Comparison of ENCODE assay signal across 19 cellular contexts in the genomic region with DNA sequence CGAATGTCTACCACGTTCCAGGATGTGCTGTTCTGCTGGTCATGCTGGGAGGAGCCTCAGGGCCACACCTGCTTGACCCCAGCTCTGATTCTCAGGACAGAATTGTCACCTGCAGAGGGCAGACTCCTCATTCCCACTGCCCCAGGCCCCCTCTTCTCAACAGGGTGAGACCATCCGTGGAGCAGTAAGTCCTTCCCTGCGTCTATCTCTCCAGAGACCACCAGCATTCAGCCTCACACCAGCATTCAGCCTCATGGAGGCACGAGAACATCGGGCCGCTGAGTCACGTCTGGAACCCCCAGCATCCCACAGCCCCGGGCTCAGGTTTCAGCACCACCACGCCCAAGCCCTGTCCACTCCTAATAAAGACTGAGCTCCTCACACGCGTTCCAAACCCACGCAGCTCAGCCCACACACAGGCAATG.
DNase-seq lines count a peak whose midpoint lies in the region; ATAC-seq and TF ChIP-seq lines count a peak whose summit lies in the region.
"Had no signal": no experiment of that assay in that cellular context is flagged by ENCODE, and none has a peak within 500 bp of the region (broad histone marks: within the 10 kb centered on the region; RNA-seq: fewer than 3 reads in every experiment).

No MANE protein-coding gene starts in this region.

- H3K27ac Mint-ChIP-seq in endothelial cell (ENCODE audit: unreplicated experiment): no peak overlapping the region
- no peak overlapping the region for H3K27ac Mint-ChIP-seq in progenitor cell of endocrine pancreas
- H3K27ac Mint-ChIP-seq: activated naive CD4-positive, alpha-beta T cell treated with anti-CD3 and anti-CD28 coated beads for 36 hours had no signal

- TF ChIP-seq CTCF in DND-41 (IDR thresholded peaks at IDR 0.05; ENCODE audit: borderline replicate concordance, extremely low read depth, low read length, poor library complexity, severe bottlenecking): peak; percentile 11
- peak; percentile 33; the same call in 1 of the 2 replicates for TF ChIP-seq CTCF in Loucy (conservative IDR thresholded peaks at IDR 0.05; ENCODE audit: low read length)
- no peak for TF ChIP-seq CTCF in endothelial cell (IDR thresholded peaks at IDR 0.05; ENCODE audit: unreplicated experiment)
- TF ChIP-seq CTCF in progenitor cell of endocrine pancreas (IDR thresholded peaks at IDR 0.05; ENCODE audit: unreplicated experiment): peak; percentile 18

- H3K4me3 ChIP-seq in DND-41 (ENCODE audit: low read depth in 1 of 2, low read length in 2 of 2) (no peak overlapping the region), Loucy (ENCODE audit: low read length, poor library complexity, severe bottlenecking) (no peak overlapping the region)
- H3K4me3 ChIP-seq: GM23248, sigmoid colon had no signal

- no peaks in the 10 kb centered on the region for H3K36me3 ChIP-seq in DND-41 (ENCODE audit: insufficient read depth, low read length)
- H3K36me3 ChIP-seq in Loucy (ENCODE audit: insufficient read depth, low read length): no peaks in the 10 kb centered on the region

- H3K36me3 Mint-ChIP-seq in endothelial cell (ENCODE audit: low read depth, unreplicated experiment): peaks cover 9% of the 10 kb centered on the region
- peaks cover 24% of the 10 kb centered on the region for H3K36me3 Mint-ChIP-seq in progenitor cell of endocrine pancreas (ENCODE audit: insufficient read depth)

- H3K4me1 Mint-ChIP-seq in endothelial cell (ENCODE audit: unreplicated experiment): no peaks in the 10 kb centered on the region
- H3K4me1 Mint-ChIP-seq in progenitor cell of endocrine pancreas (ENCODE audit: low read depth): peaks cover 4% of the 10 kb centered on the region

- no peak overlapping the region for H3K27ac ChIP-seq in DND-41 (ENCODE audit: low read length)
- H3K27ac ChIP-seq: GM23248, sigmoid colon had no signal

- peaks cover 5% of the 10 kb centered on the region for H3K27me3 ChIP-seq in DND-41 (ENCODE audit: insufficient read depth, low read length, poor library complexity)
- H3K27me3 ChIP-seq in Loucy (ENCODE audit: insufficient read depth, low read length, poor library complexity, severe bottlenecking): no peaks in the 10 kb centered on the region
- H3K27me3 ChIP-seq: sigmoid colon had no signal

- no peaks in the 10 kb centered on the region for H3K9me2 ChIP-seq in Loucy (replicated peaks; ENCODE audit: low read depth, low read length)

- H3K27me3 Mint-ChIP-seq in endothelial cell (ENCODE audit: unreplicated experiment): peaks cover 4% of the 10 kb centered on the region
- no peaks in the 10 kb centered on the region for H3K27me3 Mint-ChIP-seq in progenitor cell of endocrine pancreas

- no peaks in the 10 kb centered on the region for H3K9me3 ChIP-seq in DND-41 (ENCODE audit: insufficient read depth, low read length, severe bottlenecking)
- H3K9me3 ChIP-seq in Loucy (ENCODE audit: insufficient read depth, low read depth, low read length): no peaks in the 10 kb centered on the region
- H3K9me3 ChIP-seq: sigmoid colon had no signal

- no peaks in the 10 kb centered on the region for H3K79me2 ChIP-seq in DND-41 (ENCODE audit: insufficient read depth, low read length)
- H3K79me2 ChIP-seq in Loucy (ENCODE audit: insufficient read depth, low read length): no peaks in the 10 kb centered on the region

- no peak overlapping the region for H3K4me3 Mint-ChIP-seq in endothelial cell (ENCODE audit: unreplicated experiment)
- no peak overlapping the region for H3K4me3 Mint-ChIP-seq in progenitor cell of endocrine pancreas (ENCODE audit: low read depth)
- H3K4me3 Mint-ChIP-seq: activated naive CD4-positive, alpha-beta T cell treated with anti-CD3 and anti-CD28 coated beads for 36 hours had no signal

- H3K9me3 Mint-ChIP-seq in endothelial cell (ENCODE audit: unreplicated experiment) (no peaks in the 10 kb centered on the region), progenitor cell of endocrine pancreas (ENCODE audit: low read depth) (no peaks in the 10 kb centered on the region)
- H3K9me3 Mint-ChIP-seq: activated naive CD4-positive, alpha-beta T cell treated with anti-CD3 and anti-CD28 coated beads for 36 hours had no signal

- no peak for ATAC-seq in DND-41 (ENCODE audit: insufficient read depth, low read depth)
- ATAC-seq in HG03520 (IDR thresholded peaks at IDR 0.05; ENCODE audit: unreplicated experiment): no peak
- no peak for ATAC-seq in HG03378 (IDR thresholded peaks at IDR 0.05; ENCODE audit: unreplicated experiment)

- H2AFZ ChIP-seq in DND-41 (ENCODE audit: low read depth, low read length): no peak overlapping the region
- no peak overlapping the region for H2AFZ ChIP-seq in Loucy (ENCODE audit: low read length)
- H2AFZ ChIP-seq: GM23248 had no signal

- DNase-seq in DND-41 (no peak), endothelial cell (ENCODE audit: low spot score) (peak; percentile 15), progenitor cell of endocrine pancreas (ENCODE audit: low spot score, unreplicated experiment) (no peak), NCI-H2171 treated with DMSO at 0.1 percent for 48 hours (lab: John Stamatoyannopoulos, UW) (no peak), RPMI8226 (no peak)
- DNase-seq: activated CD4-positive, alpha-beta T cell treated with anti-CD3 and anti-CD28 coated beads for 48 hours; activated naive CD4-positive, alpha-beta T cell treated with anti-CD3 and anti-CD28 coated beads for 36 hours; AML-193; aorta; Calu3; GM23248; NCI-H187 treated with DMSO at 0.1 percent for 48 hours; NCI-H446 treated with DMSO at 0.1 percent for 48 hours; sigmoid colon; stimulated activated CD4-positive, alpha-beta T cell treated with anti-CD3 and anti-CD28 coated beads, Interleukin-2, amount 100 ng/mL, for 24 hours; T1000 had no signal

- H3K9ac ChIP-seq in DND-41 (ENCODE audit: low read depth, low read length): no peak overlapping the region
- H3K9ac ChIP-seq in Loucy (ENCODE audit: low read depth, low read length, poor library complexity, severe bottlenecking): no peak overlapping the region
- H3K9ac ChIP-seq: GM23248 had no signal

- no peaks in the 10 kb centered on the region for H3F3A ChIP-seq in Loucy (ENCODE audit: low read depth)

- no peaks in the 10 kb centered on the region for H3K4me1 ChIP-seq in DND-41 (ENCODE audit: insufficient read depth, low read length)
- H3K4me1 ChIP-seq in Loucy (ENCODE audit: insufficient read depth, low read length, poor library complexity, severe bottlenecking): no peaks in the 10 kb centered on the region

- H3K4me2 ChIP-seq in DND-41 (ENCODE audit: insufficient read depth, low read length) (no peak overlapping the region), Loucy (ENCODE audit: low read depth, low read length, poor library complexity, severe bottlenecking) (no peak overlapping the region)

- H4K20me1 ChIP-seq in DND-41 (ENCODE audit: insufficient read depth, low read length) (no peaks in the 10 kb centered on the region), Loucy (ENCODE audit: insufficient read depth, low read length, poor library complexity, severe bottlenecking) (no peaks in the 10 kb centered on the region)
